Comparison of ENCODE assay signal across 8 cellular contexts in genomic region chr10:102432162-102432950, GRCh38. TPM values are rescaled to one million over a fixed set of nuclear protein-coding genes. Genes with fewer than 3 reads are reported as not detected.
DNase-seq lines count a peak whose midpoint lies in the region; ATAC-seq and TF ChIP-seq lines count a peak whose summit lies in the region.

Gene CUEDC2 (minus strand): TSS chr10:102432574. CDS start chr10:102425188, 7,386 bp downstream.

- H3K4me1 Mint-ChIP-seq in activated B cell treated with CpG ODN at 0.5 μM for 24 hours (peaks cover 45% of the 10 kb centered on the region), immature natural killer cell (peaks cover 53 to 65% of the 10 kb centered on the region in 2 donors)

- H3K27ac Mint-ChIP-seq in activated B cell treated with CpG ODN at 0.5 μM for 24 hours, result peak within 1 kb of the TSS; percentile 75
- peak within 1 kb of the TSS; percentile 82 to 94 (median 90) for H3K27ac Mint-ChIP-seq in immature natural killer cell

- peaks cover 0 to 9% (median 0%) of the 10 kb centered on the region in 7 donors for H3K27me3 ChIP-seq in spleen (replicated peaks in 1 of 7)

- WGBS in spleen, 5 donors, result 0 to 1% (median 1%) methylated on average over 20 to 52 of the region's 52 CpGs

- POLR2A ChIA-PET in activated B cell treated with CpG ODN at 0.5 μM for 24 hours (lab: Charles Lee), result interaction anchor here (0.6 to 4.3 kb wide), 22 partner anchors 8 to 1053 kb away, joined by 3 to 78 read pairs (median 6); partner anchors contain the start of genes ACTR1A, C10orf95, FBXL15 and NFKB2

- intact Hi-C loops in activated B cell treated with CpG ODN at 0.5 μM for 24 hours (cut with micrococcal nuclease), result loop anchor here (1.0 to 5.0 kb wide), 7 partner anchors 11 to 280 kb away; partner anchors contain the start of genes GBF1 and NOLC1
- intact Hi-C loops in spleen (cut with DNase I; ENCODE audit: low total_unique reads), result no loop called here

- H3K27me3 Mint-ChIP-seq in activated B cell treated with CpG ODN at 0.5 μM for 24 hours (no peaks in the 10 kb centered on the region), immature natural killer cell (ENCODE audit: low read depth in 3 of 3) (peaks cover 5 to 17% (median 14%) of the 10 kb centered on the region in 3 donors)

- H3K36me3 ChIP-seq in spleen, result no peaks in the 10 kb centered on the region

- H3K4me1 ChIP-seq in spleen, result peaks cover 18 to 62% (median 52%) of the 10 kb centered on the region in 6 donors

- H3K36me3 Mint-ChIP-seq in activated B cell treated with CpG ODN at 0.5 μM for 24 hours (ENCODE audit: low read depth) (peaks cover 8% of the 10 kb centered on the region), immature natural killer cell (peaks cover 0 to 4% (median 0%) of the 10 kb centered on the region in 3 donors)

- TF ChIP-seq POLR2A in GM18951 (IDR thresholded peaks at IDR 0.05; ENCODE audit: extremely low read depth, insufficient read depth, insufficient read length), result peak; percentile 79
- TF ChIP-seq POLR2A in spleen (IDR thresholded peaks at IDR 0.05), result peak in 2 of 3 donors; percentile 17 to 24

- H3K9me3 ChIP-seq in spleen, result no peaks in the 10 kb centered on the region

- peak within 1 kb of the TSS; percentile 73 to 97 (median 84) for H3K4me3 ChIP-seq in spleen

- peak within 1 kb of the TSS; percentile 93 for H3K4me3 Mint-ChIP-seq in activated B cell treated with CpG ODN at 0.5 μM for 24 hours
- H3K4me3 Mint-ChIP-seq in immature natural killer cell, result peak within 1 kb of the TSS; percentile 91 to 96 (median 91)

- in situ Hi-C loops in GM18951 (cut with MboI; ENCODE audit: low sequenced_read_pairs, unreplicated experiment), result no loop called here

- peak; percentile 94 for DNase-seq in AG08396 (ENCODE audit: low spot score)
- DNase-seq in NCI-H345 (lab: John Stamatoyannopoulos, UW), result peak; percentile 95
- peak; percentile 96 for DNase-seq in activated B cell treated with CpG ODN at 0.5 μM for 24 hours
- peak in 60 of 61 donors; percentile 41 to 98 (median 92) for DNase-seq in caudate nucleus (lab: John Stamatoyannopoulos, UW)
- DNase-seq in immature natural killer cell, result peak; percentile 91 to 92 (median 92)
- peak; percentile 99 for DNase-seq in spleen

- ATAC-seq in HG03196 (IDR thresholded peaks at IDR 0.05; ENCODE audit: unreplicated experiment) (peak; percentile 90), activated B cell treated with CpG ODN at 0.5 μM for 24 hours (ENCODE audit: low read depth) (peak; percentile 98)

- H3K9me3 Mint-ChIP-seq in activated B cell treated with CpG ODN at 0.5 μM for 24 hours (no peaks in the 10 kb centered on the region), immature natural killer cell (no peaks in the 10 kb centered on the region)

- CTCF ChIA-PET in activated B cell treated with CpG ODN at 0.5 μM for 24 hours (lab: Charles Lee), result interaction anchor here (0.7 to 2.8 kb wide), 2 partner anchors 10 to 18 kb away, joined by 3 to 14 read pairs; partner anchors contain the start of gene FBXL15

- H3K27ac ChIP-seq in caudate nucleus (ENCODE audit: low read depth, low read length), result peak within 1 kb of the TSS; percentile 73
- H3K27ac ChIP-seq in spleen, result peak within 1 kb of the TSS; percentile 61 to 93 (median 81)

- TF ChIP-seq CTCF in activated B cell treated with CpG ODN at 0.5 μM for 24 hours (IDR thresholded peaks at IDR 0.05), result no peak
- peak in 2 of 11 experiments; percentile 13 to 40 for TF ChIP-seq CTCF in spleen (IDR thresholded peaks at IDR 0.05 in 8 of 11, conservative IDR thresholded peaks at IDR 0.05 in 3 of 11)

RNA-seq across cellular contexts. Expression of gene CUEDC2, which starts in this region (rescaled TPM):
- total RNA-seq in activated B cell treated with CpG ODN at 0.5 μM for 24 hours (43.7 and 46.0 TPM in 2 replicates), spleen (10 to 100 TPM; 35.3 to 48.4 (median 43.0) TPM)
- polyA plus RNA-seq in immature natural killer cell (10 to 100 TPM; 61.8 to 65.3 (median 63.3) TPM), spleen (10 to 100 TPM; 48.5 to 59.1 (median 58.7) TPM)

Comparison
In these comparisons a context has a peak if more than half of its experiments do, and no peak if none do; other contexts are left out.
1. Peak in every context shown above with its lines: DNase-seq, ATAC-seq, H3K4me3 ChIP-seq and H3K27ac ChIP-seq.